8 cellular contexts compared by ENCODE assay signal in the genomic region with DNA sequence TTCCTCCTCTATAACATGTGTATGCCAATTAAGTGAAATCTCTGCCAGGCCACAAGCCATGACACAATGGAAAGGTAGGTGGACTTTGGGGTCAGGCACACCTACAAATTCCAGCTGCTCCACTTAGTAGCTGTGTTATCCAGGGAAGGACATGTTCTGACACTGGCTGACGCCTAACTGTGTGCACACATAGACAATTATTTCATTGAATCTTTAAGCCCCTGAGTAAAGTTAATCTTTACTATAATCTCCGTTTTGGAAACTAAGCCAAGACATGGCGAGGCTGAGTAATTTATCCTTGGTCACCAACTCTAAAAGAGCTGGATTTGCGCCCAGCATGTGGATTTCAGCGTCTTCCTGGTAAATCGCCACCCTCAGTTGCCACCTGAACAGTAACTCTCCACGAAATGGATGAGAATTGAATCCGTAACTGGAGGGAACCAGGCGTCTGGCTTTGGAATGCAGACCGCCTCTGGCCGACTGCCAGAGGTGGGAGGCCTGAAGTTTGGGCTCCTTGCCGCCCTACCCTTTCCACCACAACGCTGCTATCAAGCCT. TPM values are rescaled to one million over a fixed set of nuclear protein-coding genes. Genes with fewer than 3 reads are reported as not detected.
DNase-seq lines count a peak whose midpoint lies in the region; ATAC-seq, FAIRE-seq and TF ChIP-seq lines count a peak whose summit lies in the region.

No MANE protein-coding gene starts in this region.

- no peak for FAIRE-seq in pancreas (lab: Jason Lieb, UNC)

- in situ Hi-C loops in Panc1 (cut with HindIII; ENCODE audit: low pct_unique_long_range_greater_than_20kb, low sequenced_read_pairs): loop anchor here (25.0 kb wide), 1 partner anchor 277 kb away; no protein-coding TSS in a partner anchor

- H3K4me1 ChIP-seq in Panc1 (ENCODE audit: control insufficient read depth, insufficient read depth, low read length) (peaks cover 16% of the 10 kb centered on the region), endodermal cell (ENCODE audit: control insufficient read depth, insufficient read depth, low read length) (no peaks in the 10 kb centered on the region), pancreas (peaks cover 9 to 15% (median 11%) of the 10 kb centered on the region in 3 donors)

- H3K4me3 Mint-ChIP-seq in endodermal cell: peak overlapping the region; percentile 100

- H3K36me3 ChIP-seq in Panc1 (ENCODE audit: control insufficient read depth, insufficient read depth, low read length) (peaks cover 22% of the 10 kb centered on the region), endodermal cell (ENCODE audit: control insufficient read depth, insufficient read depth, low read length) (peaks cover 35% of the 10 kb centered on the region), pancreas (peaks cover 0 to 13% (median 6%) of the 10 kb centered on the region in 3 donors)

- BruUV-seq in Panc1 (replicated peaks; lab: Mats Ljungman, UMichigan): no TSS peak

- H3K4me3 ChIP-seq in Panc1 (ENCODE audit: low read depth in 2 of 2, low read length in 2 of 2) (peak overlapping the region; percentile 91 to 97), endodermal cell (ENCODE audit: low read length) (no peak overlapping the region), pancreas (peak overlapping the region in 3 of 4 donors; percentile 68 to 94 (median 72))

- peak overlapping the region; percentile 75 for H3K27ac ChIP-seq in Panc1 (ENCODE audit: low read length)
- peak overlapping the region; percentile 21 for H3K27ac ChIP-seq in endodermal cell (ENCODE audit: low read depth, low read length)
- H3K27ac ChIP-seq in pancreas: peak overlapping the region; percentile 57 to 82 (median 78)

- CTCF ChIA-PET in Panc1 (lab: Charles Lee): interaction anchor here (0.5 to 1.9 kb wide), 5 partner anchors 236 to 502 kb away, joined by 3 to 10 read pairs (median 4); no protein-coding TSS in a partner anchor

- 89 to 93% methylated on average over 12 to 13 of the region's 13 CpGs for WGBS in endodermal cell (ENCODE audit: insufficient coverage in 1 of 2, insufficient read length in 1 of 2), 2 experiments
- 13 to 18% methylated on average over 13 of the region's 13 CpGs for WGBS in pancreas, 2 donors

- peaks cover 28% of the 10 kb centered on the region for H3K36me3 Mint-ChIP-seq in endodermal cell (ENCODE audit: low read depth)

- peak; percentile 21 for DNase-seq in NCI-H1092 treated with DMSO at 0.1 percent for 48 hours (lab: John Stamatoyannopoulos, UW)
- DNase-seq in NCI-H1092 (lab: John Stamatoyannopoulos, UW): no peak
- no peak for DNase-seq in Panc1 (ENCODE audit: low read depth, low spot score)
- no peak for DNase-seq in endodermal cell
- DNase-seq in pancreas: peak in 5 of 6 donors; percentile 32 to 67 (median 65)
- DNase-seq in UCSD-AML1 (lab: John Stamatoyannopoulos, UW; ENCODE audit: unreplicated experiment): no peak
- DNase-seq in NCI-H2029 (lab: John Stamatoyannopoulos, UW): no peak

- no peak for TF ChIP-seq CTCF in Panc1 (IDR thresholded peaks at IDR 0.05)
- no peak for TF ChIP-seq CTCF in endodermal cell (conservative IDR thresholded peaks at IDR 0.05)
- no peak for TF ChIP-seq CTCF in pancreas (IDR thresholded peaks at IDR 0.05)

- H3K9me3 ChIP-seq in Panc1 (ENCODE audit: control insufficient read depth, insufficient read depth, low read depth, low read length): no peaks in the 10 kb centered on the region
- H3K9me3 ChIP-seq in endodermal cell (ENCODE audit: control insufficient read depth, low read length): no peaks in the 10 kb centered on the region
- H3K9me3 ChIP-seq in pancreas: no peaks in the 10 kb centered on the region

- ATAC-seq in Panc1 (peak; percentile 12), pancreas (peak; percentile 44 to 61 (median 52)), GM21717 (IDR thresholded peaks at IDR 0.05; ENCODE audit: unreplicated experiment) (no peak)

- H3K9me3 Mint-ChIP-seq in endodermal cell: no peaks in the 10 kb centered on the region

- H3K27ac Mint-ChIP-seq in endodermal cell: peak overlapping the region; percentile 75

- no peak overlapping the region for H3K9ac ChIP-seq in endodermal cell (ENCODE audit: extremely low read depth, low read length, poor library complexity, severe bottlenecking)

- no peaks in the 10 kb centered on the region for H3K27me3 ChIP-seq in Panc1 (ENCODE audit: control insufficient read depth, insufficient read depth, low read length)
- H3K27me3 ChIP-seq in endodermal cell (ENCODE audit: control insufficient read depth, insufficient read depth, low read length, poor library complexity, severe bottlenecking): no peaks in the 10 kb centered on the region
- H3K27me3 ChIP-seq in pancreas: no peaks in the 10 kb centered on the region

- H3K27me3 Mint-ChIP-seq in endodermal cell (ENCODE audit: insufficient read depth): no peaks in the 10 kb centered on the region

- intact Hi-C loops in Panc1 (cut with micrococcal nuclease; ENCODE audit: unreplicated experiment): loop anchor here (5.0 to 10.0 kb wide), 2 partner anchors 347 to 504 kb away; no protein-coding TSS in a partner anchor
- intact Hi-C loops in pancreas (cut with DNase I): no loop called here

- POLR2A ChIA-PET in Panc1 (lab: Charles Lee): interaction anchor here (0.6 kb wide), 1 partner anchor 264 kb away, joined by 5 read pairs; no protein-coding TSS in a partner anchor

- peaks cover 7% of the 10 kb centered on the region for H3K4me1 Mint-ChIP-seq in endodermal cell

RNA-seq across cellular contexts. Expression of a gene that starts 0.9 kb away (rescaled TPM):
- total RNA-seq in Panc1 (2021; ENCODE audit: unreplicated experiment): 217 TPM
- polyA plus RNA-seq in Panc1 (2012; ENCODE audit: insufficient read length): 164 TPM
- total RNA-seq in endodermal cell: 100 to 1,000 TPM; 273 to 498 TPM
- 278 TPM for polyA plus RNA-seq in endodermal cell (2013, experiment 1 of 2)
- polyA plus RNA-seq in endodermal cell (2013, experiment 2 of 2): 267 TPM
- 10 to 100 TPM; 25.5 to 51.4 (median 41.6) TPM for total RNA-seq in pancreas
- polyA plus RNA-seq in pancreas: 10 to 100 TPM; 37.5 to 67.9 TPM

Comparison
In these comparisons a context has a peak if more than half of its experiments do, and no peak if none do; other contexts are left out.
1. DNase-seq: peak in NCI-H1092 treated with DMSO at 0.1 percent for 48 hours (single experiment) and pancreas (5 of 6); none in NCI-H1092 (single experiment), Panc1 (single experiment), endodermal cell (single experiment), UCSD-AML1 (single experiment) and NCI-H2029 (single experiment).
2. H3K27ac ChIP-seq: peak in every context shown above with its lines; median percentile 78 in pancreas; 75 in Panc1; 21 in endodermal cell.